8 cellular contexts compared by ENCODE assay signal in the genomic region with DNA sequence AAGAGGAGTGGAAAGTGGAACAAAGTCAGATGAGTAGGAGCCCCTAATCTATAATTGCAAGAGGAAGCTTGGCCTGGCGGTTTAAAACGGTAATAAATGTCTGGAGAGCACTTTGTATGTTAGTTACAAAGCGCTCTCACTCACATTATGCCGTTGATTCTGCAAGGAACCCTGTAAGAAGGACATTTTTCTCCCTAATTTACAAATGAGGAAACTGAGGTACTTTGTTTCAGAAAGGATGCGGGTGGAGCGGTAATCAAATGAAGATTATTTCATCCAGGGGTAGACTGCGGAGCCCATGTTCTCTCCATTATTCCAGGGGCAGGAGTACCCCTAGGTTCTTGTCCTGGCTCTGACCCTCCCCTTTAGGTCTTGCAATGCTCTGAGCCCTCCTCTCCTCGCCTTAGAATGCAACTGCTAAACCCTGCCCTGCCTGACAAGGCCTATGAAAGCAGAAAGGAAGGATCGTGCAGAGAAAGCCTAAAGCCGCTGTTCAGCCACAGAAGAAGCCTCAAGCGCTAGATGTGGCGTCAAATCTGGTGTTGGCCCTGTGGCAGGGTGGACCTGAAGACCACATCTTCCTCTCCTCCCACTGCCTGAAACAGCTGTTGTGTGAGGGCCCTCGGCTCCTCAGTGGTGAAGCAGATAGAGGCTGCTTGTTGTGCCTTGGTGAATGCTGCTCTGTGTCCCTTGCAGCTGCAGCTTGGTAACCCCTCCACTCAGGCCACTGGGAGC. TPM values are rescaled to one million over a fixed set of nuclear protein-coding genes. Genes with fewer than 3 reads are reported as not detected.
DNase-seq lines count a peak whose midpoint lies in the region; ATAC-seq and TF ChIP-seq lines count a peak whose summit lies in the region.

No MANE protein-coding gene starts in this region.

- H3K4me1 Mint-ChIP-seq in activated naive CD8-positive, alpha-beta T cell (ENCODE audit: low read depth): peaks cover 39% of the 10 kb centered on the region

- H3K9me3 Mint-ChIP-seq in activated naive CD8-positive, alpha-beta T cell (ENCODE audit: low read depth): no peaks in the 10 kb centered on the region

- H3K4me3 Mint-ChIP-seq in activated naive CD8-positive, alpha-beta T cell: peak overlapping the region; percentile 99

- no peaks in the 10 kb centered on the region for H3K27me3 Mint-ChIP-seq in activated naive CD8-positive, alpha-beta T cell

- no peaks in the 10 kb centered on the region for H3K9me3 ChIP-seq in left lung

- peaks cover 6% of the 10 kb centered on the region for H3K36me3 Mint-ChIP-seq in activated naive CD8-positive, alpha-beta T cell

- no peak for TF ChIP-seq CTCF in AG09309 (IDR thresholded peaks at IDR 0.05; ENCODE audit: control insufficient read depth, insufficient read depth, low read depth, low read length, missing control alignments)
- TF ChIP-seq CTCF in left lung (IDR thresholded peaks at IDR 0.05): no peak

- H3K4me1 ChIP-seq in left lung: peaks cover 0 to 42% of the 10 kb centered on the region in 2 donors

- intact Hi-C loops in left lung (cut with DNase I): no loop called here

- no peaks in the 10 kb centered on the region for H3K27me3 ChIP-seq in left lung

- H3K4me3 ChIP-seq in AG09309 (ENCODE audit: control insufficient read depth, low read depth, low read length) (peak overlapping the region; percentile 77; the same call in 1 of the 2 replicates), left lung (peak overlapping the region; percentile 88 to 90)

- ATAC-seq in HG02943 (IDR thresholded peaks at IDR 0.05; ENCODE audit: low read depth, unreplicated experiment) (peak; percentile 23), left lung (no peak)

- no peak for DNase-seq in AG09309 (ENCODE audit: low read depth)
- DNase-seq in left lung: no peak
- DNase-seq in COLO829 (ENCODE audit: low spot score): no peak
- no peak for DNase-seq in NCI-H82 (lab: John Stamatoyannopoulos, UW)
- DNase-seq in mesenteric fat pad (ENCODE audit: low spot score): no peak

- peak overlapping the region; percentile 95 for H3K27ac Mint-ChIP-seq in activated naive CD8-positive, alpha-beta T cell

- peaks cover 0 to 9% of the 10 kb centered on the region in 2 donors for H3K36me3 ChIP-seq in left lung

- H3K27ac ChIP-seq in left lung (peak overlapping the region; percentile 51 to 70), temporal lobe (ENCODE audit: low read depth, low read length) (peak overlapping the region; percentile 97)

RNA-seq across cellular contexts. Expression of gene PACC1, which starts 0.6 kb away (rescaled TPM):
- 10 to 100 TPM in 1 of 2 donors, 1 to 10 TPM in 1; 7.2 to 11.6 TPM for total RNA-seq in left lung
- 19.4 TPM for total RNA-seq in temporal lobe
- total RNA-seq in mesenteric fat pad: 7.4 TPM

RNA-seq across cellular contexts. Expression of gene NENF, which starts 17.4 kb away (rescaled TPM):
- total RNA-seq in left lung: 10 to 100 TPM; 45.2 to 47.4 TPM
- total RNA-seq in temporal lobe: 19.9 TPM
- total RNA-seq in mesenteric fat pad: 55.7 TPM
